20 cellular contexts compared by ENCODE assay signal in the genomic region with DNA sequence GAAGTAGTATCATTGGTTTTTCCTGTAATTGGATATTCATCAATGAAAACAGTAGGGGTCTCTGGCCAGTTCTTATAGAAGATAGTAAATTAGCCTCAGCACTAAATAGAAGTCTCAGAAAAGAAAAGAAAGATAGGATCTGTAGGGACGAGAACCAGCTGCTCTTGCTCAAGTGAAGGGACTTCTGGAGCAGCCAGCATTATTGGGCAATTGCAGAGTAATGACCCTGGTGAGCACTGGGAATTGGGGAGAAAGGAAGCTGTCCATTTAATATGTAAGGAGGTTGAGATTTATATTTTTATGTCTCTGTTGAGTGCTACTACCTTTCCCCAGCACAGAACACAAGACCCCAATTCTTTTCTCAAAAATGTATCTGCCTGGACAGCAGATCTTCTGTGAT.
"Had no signal": no experiment of that assay in that cellular context is flagged by ENCODE, and none has a peak within 500 bp of the region (broad histone marks: within the 10 kb centered on the region; RNA-seq: fewer than 3 reads in every experiment).

No MANE protein-coding gene starts in this region.

- H3K36me3 ChIP-seq: neural progenitor cell, ovary, upper lobe of left lung, uterus had no signal

- H3K4me2 ChIP-seq: neural progenitor cell, smooth muscle cell had no signal

- H3K9me3 ChIP-seq: gastrocnemius medialis, ovary, right atrium auricular region, tibial artery, upper lobe of left lung, uterus had no signal

- H3K4me3 Mint-ChIP-seq: central memory CD8-positive, alpha-beta T cell; immature natural killer cell; mesothelial cell of epicardium; natural killer cell treated with Interleukin-12 subunit alpha and Interleukin-12 subunit beta and Interleukin-15 and Interleukin-18, amount 100 ng/mL, for 72 hours; neural progenitor cell; stimulated activated naive CD8-positive, alpha-beta T cell treated with anti-CD3 and anti-CD28 coated beads, Interleukin-15, Interleukin-2, amounts not matched to agents 100 ng/mL and 50 ng/mL, for 24 hours had no signal

- H3K4me3 ChIP-seq: dorsolateral prefrontal cortex, gastrocnemius medialis, neural progenitor cell, ovary, right atrium auricular region, smooth muscle cell, tibial artery, upper lobe of left lung, uterus had no signal

- H2AFZ ChIP-seq: neural progenitor cell had no signal

- H3K27me3 ChIP-seq: gastrocnemius medialis, neural progenitor cell, ovary, right atrium auricular region, tibial artery, upper lobe of left lung, uterus had no signal

- H3K9me3 Mint-ChIP-seq: central memory CD8-positive, alpha-beta T cell; natural killer cell treated with Interleukin-12 subunit alpha and Interleukin-12 subunit beta and Interleukin-15 and Interleukin-18, amount 100 ng/mL, for 72 hours; neural progenitor cell had no signal

- H3K27ac ChIP-seq: dorsolateral prefrontal cortex, gastrocnemius medialis, neural progenitor cell, ovary, right atrium auricular region, tibial artery, upper lobe of left lung, uterus had no signal

- DNase-seq: cortex of kidney; dorsolateral prefrontal cortex; effector CD8-positive, alpha-beta T cell; gastrocnemius medialis; immature natural killer cell; mammary epithelial cell; nucleus accumbens; ovary; stimulated activated CD4-positive, alpha-beta T cell treated with anti-CD3 and anti-CD28 coated beads, Interleukin-2, amount 100 ng/mL, for 48 hours; tibial artery; upper lobe of left lung; uterus had no signal

- H3K36me3 Mint-ChIP-seq: immature natural killer cell; natural killer cell treated with Interleukin-12 subunit alpha and Interleukin-12 subunit beta and Interleukin-15 and Interleukin-18, amount 100 ng/mL, for 72 hours; neural progenitor cell had no signal

- H3K4me1 Mint-ChIP-seq: central memory CD8-positive, alpha-beta T cell; immature natural killer cell; mesothelial cell of epicardium; neural progenitor cell had no signal

- H3K9ac ChIP-seq: neural progenitor cell had no signal

- H3K27ac Mint-ChIP-seq: immature natural killer cell; mesothelial cell of epicardium; natural killer cell treated with Interleukin-12 subunit alpha and Interleukin-12 subunit beta and Interleukin-15 and Interleukin-18, amount 100 ng/mL, for 72 hours; neural progenitor cell; stimulated activated naive CD8-positive, alpha-beta T cell treated with anti-CD3 and anti-CD28 coated beads, Interleukin-15, Interleukin-2, amounts not matched to agents 100 ng/mL and 50 ng/mL, for 24 hours had no signal

- ATAC-seq: esophagus mucosa; natural killer cell treated with Interleukin-12 subunit alpha and Interleukin-12 subunit beta and Interleukin-15 and Interleukin-18, amount 100 ng/mL, for 72 hours had no signal

- H3K4me1 ChIP-seq: gastrocnemius medialis, neural progenitor cell, right atrium auricular region, tibial artery, upper lobe of left lung, uterus had no signal
